ENCODE assay signal across 8 cellular contexts in the genomic region with DNA sequence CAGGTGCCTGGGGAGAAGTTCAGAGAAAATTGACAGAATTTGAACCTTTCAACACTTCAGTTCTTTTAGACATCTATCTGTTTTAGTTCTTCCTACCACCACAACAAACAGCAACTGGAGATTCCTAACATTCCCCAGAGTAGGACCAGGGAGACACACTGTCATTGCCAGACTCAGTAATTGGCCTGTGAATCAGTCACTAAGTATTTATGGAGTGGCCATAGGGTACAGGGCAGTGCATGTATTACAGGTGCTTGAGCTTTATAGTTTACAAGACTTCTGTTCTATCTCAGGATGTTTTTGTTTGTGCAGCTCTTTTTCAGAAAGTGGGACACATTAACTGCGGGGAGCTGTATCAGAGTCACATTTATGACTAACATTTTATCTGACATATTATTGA. TPM values are rescaled to one million over a fixed set of nuclear protein-coding genes. Genes with fewer than 3 reads are reported as not detected.
DNase-seq lines count a peak whose midpoint lies in the region; ATAC-seq and TF ChIP-seq lines count a peak whose summit lies in the region.

No MANE protein-coding gene starts in this region.

- H3K4me1 ChIP-seq in Loucy (ENCODE audit: insufficient read depth, low read length, poor library complexity, severe bottlenecking), result peaks cover 45% of the 10 kb centered on the region

- ATAC-seq in central memory CD8-positive, alpha-beta T cell (replicated peaks; ENCODE audit: extremely low read depth, poor library complexity, severe bottlenecking), result no peak
- ATAC-seq in natural killer cell (no peak), GM21723 (IDR thresholded peaks at IDR 0.05; ENCODE audit: unreplicated experiment) (no peak), sciatic nerve (no peak)

- no peaks in the 10 kb centered on the region; the same call in 1 of the 2 replicates for H3K36me3 ChIP-seq in Loucy (ENCODE audit: insufficient read depth, low read length)

- DNase-seq in Caki2 (ENCODE audit: low read depth) (peak; percentile 37), natural killer cell (no peak), NCI-H345 (lab: John Stamatoyannopoulos, UW) (no peak), sciatic nerve (ENCODE audit: low spot score) (no peak), SHP77 treated with DMSO at 0.1 percent for 48 hours (lab: John Stamatoyannopoulos, UW) (no peak)
- no peak for DNase-seq in central memory CD8-positive, alpha-beta T cell (ENCODE audit: low spot score in 2 of 2)

- peak overlapping the region; percentile 79 for H3K9ac ChIP-seq in Loucy (ENCODE audit: low read depth, low read length, poor library complexity, severe bottlenecking)

- peaks cover 49% of the 10 kb centered on the region for H3K36me3 Mint-ChIP-seq in central memory CD8-positive, alpha-beta T cell (ENCODE audit: insufficient read depth)
- peaks cover 7% of the 10 kb centered on the region for H3K36me3 Mint-ChIP-seq in natural killer cell

- TF ChIP-seq CTCF in Loucy (conservative IDR thresholded peaks at IDR 0.05; ENCODE audit: low read length) (no peak), natural killer cell (IDR thresholded peaks at IDR 0.05) (no peak)

- H3K27ac Mint-ChIP-seq in central memory CD8-positive, alpha-beta T cell (ENCODE audit: low read depth), result peak overlapping the region; percentile 100
- H3K27ac Mint-ChIP-seq in natural killer cell, result peak overlapping the region; percentile 89 to 92

- no peaks in the 10 kb centered on the region for H3K9me3 Mint-ChIP-seq in central memory CD8-positive, alpha-beta T cell
- H3K9me3 Mint-ChIP-seq in natural killer cell, result no peaks in the 10 kb centered on the region

- no peaks in the 10 kb centered on the region for H3K27me3 Mint-ChIP-seq in central memory CD8-positive, alpha-beta T cell
- H3K27me3 Mint-ChIP-seq in natural killer cell (ENCODE audit: low read depth in 2 of 2), result no peaks in the 10 kb centered on the region

- H4K20me1 ChIP-seq in Loucy (ENCODE audit: insufficient read depth, low read length, poor library complexity, severe bottlenecking), result peaks cover 31% of the 10 kb centered on the region

- H3K79me2 ChIP-seq in Loucy (ENCODE audit: insufficient read depth, low read length), result peaks cover 59% of the 10 kb centered on the region

- H3K4me2 ChIP-seq in Loucy (ENCODE audit: low read depth, low read length, poor library complexity, severe bottlenecking), result peak overlapping the region; percentile 91

- in situ Hi-C loops in Caki2 (cut with HindIII; ENCODE audit: low pct_unique_long_range_greater_than_20kb, low sequenced_read_pairs), result no loop called here

- H2AFZ ChIP-seq in Loucy (ENCODE audit: low read length), result no peak overlapping the region

- no peaks in the 10 kb centered on the region for H3K27me3 ChIP-seq in Loucy (ENCODE audit: insufficient read depth, low read length, poor library complexity, severe bottlenecking)

- no peaks in the 10 kb centered on the region for H3K9me2 ChIP-seq in Loucy (replicated peaks; ENCODE audit: low read depth, low read length)

- intact Hi-C loops in natural killer cell (cut with micrococcal nuclease) (loop anchor here (2.0 to 5.0 kb wide), 6 partner anchors 43 to 222 kb away; a partner anchor contains a TSS), sciatic nerve (cut with DNase I) (no loop called here)

- peak overlapping the region; percentile 95 for H3K4me3 Mint-ChIP-seq in central memory CD8-positive, alpha-beta T cell
- H3K4me3 Mint-ChIP-seq in natural killer cell, result peak overlapping the region; percentile 91

- no peaks in the 10 kb centered on the region for H3K9me3 ChIP-seq in Loucy (ENCODE audit: insufficient read depth, low read depth, low read length)

- H3F3A ChIP-seq in Loucy (ENCODE audit: low read depth), result no peaks in the 10 kb centered on the region

- peak overlapping the region; percentile 91 for H3K4me3 ChIP-seq in Loucy (ENCODE audit: low read length, poor library complexity, severe bottlenecking)

- peaks cover 71% of the 10 kb centered on the region for H3K4me1 Mint-ChIP-seq in central memory CD8-positive, alpha-beta T cell
- peaks cover 51 to 65% of the 10 kb centered on the region in 2 donors for H3K4me1 Mint-ChIP-seq in natural killer cell

RNA-seq across cellular contexts. Expression of a gene that starts 1.7 kb away (rescaled TPM):
- 5.1 and 6.5 TPM in 2 replicates for total RNA-seq in Caki2 (2014; rRNA removed; shearing (Covaris generic); ENCODE audit: low replicate concordance)
- 10 to 100 TPM; 59.6 to 63.8 (median 60.1) TPM for total RNA-seq in natural killer cell
- total RNA-seq in sciatic nerve, result 16.8 TPM
